24 cellular contexts compared by ENCODE assay signal in the genomic region with DNA sequence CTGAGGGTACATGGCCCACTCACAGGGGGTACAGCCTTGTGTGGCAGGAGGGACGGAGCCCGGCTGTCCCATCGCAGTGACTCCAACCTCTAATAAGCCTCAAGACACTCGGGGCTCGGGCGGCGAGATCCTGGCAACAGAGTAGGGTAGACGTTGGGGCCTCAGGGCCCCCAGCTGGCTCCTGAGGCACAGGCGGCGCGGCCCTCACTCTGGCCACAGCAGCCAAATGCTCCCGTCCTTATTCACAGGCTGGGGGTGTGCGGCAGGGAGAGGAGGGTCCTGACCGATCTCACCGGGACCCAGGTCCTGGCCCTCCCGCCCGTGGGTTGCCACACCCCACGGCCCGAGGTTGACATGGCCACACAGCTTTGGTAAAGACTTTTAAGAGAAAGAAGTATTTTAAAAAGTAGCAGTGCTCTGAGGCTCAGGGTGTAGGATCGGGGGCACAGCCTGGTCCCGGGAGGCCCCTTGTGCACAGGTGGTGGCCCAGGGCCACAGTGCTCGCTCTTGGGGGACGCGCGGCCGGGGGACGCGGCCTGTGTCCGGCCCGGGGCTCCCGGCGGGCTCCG. TPM values are rescaled to one million over a fixed set of nuclear protein-coding genes. Genes with fewer than 3 reads are reported as not detected.
"Had no signal": no experiment of that assay in that cellular context is flagged by ENCODE, and none has a peak within 500 bp of the region (broad histone marks: within the 10 kb centered on the region; RNA-seq: fewer than 3 reads in every experiment).

No MANE protein-coding gene starts in this region.

- ATAC-seq: heart left ventricle; left cardiac atrium; left lobe of liver; left ventricle myocardium superior; mucosa of descending colon; naive thymus-derived CD4-positive, alpha-beta T cell; sciatic nerve had no signal

- DNase-seq: islet precursor cell; left cardiac atrium; mucosa of descending colon; naive thymus-derived CD4-positive, alpha-beta T cell; nephron progenitor cell; occipital lobe; ovary; stimulated activated CD4-positive, alpha-beta T cell treated with anti-CD3 and anti-CD28 coated beads, Interleukin-12 subunit alpha, Interleukin-12 subunit beta, amount 100 ng/mL, for 4 hours; stimulated activated CD4-positive, alpha-beta T cell treated with anti-CD3 and anti-CD28 coated beads, Interleukin-15, amount 100 ng/mL, for 24 hours; stimulated activated CD4-positive, alpha-beta T cell treated with anti-CD3 and anti-CD28 coated beads, Interleukin-2, amount 100 ng/mL, for 24 hours; stimulated activated CD4-positive, alpha-beta T cell treated with anti-CD3 and anti-CD28 coated beads, Interleukin-4, amount 100 ng/mL, for 1 hour; stimulated activated naive CD4-positive, alpha-beta T cell; stomach; testis; thyroid gland; transverse colon had no signal

- H3K27me3 Mint-ChIP-seq: memory B cell had no signal

- H3K27ac Mint-ChIP-seq: memory B cell; naive thymus-derived CD4-positive, alpha-beta T cell; nephron progenitor cell; neural progenitor cell; progenitor cell of endocrine pancreas had no signal

- H3K9me3 Mint-ChIP-seq: memory B cell; naive thymus-derived CD4-positive, alpha-beta T cell; nephron progenitor cell; neural progenitor cell had no signal

- H3K4me3 Mint-ChIP-seq: memory B cell; naive thymus-derived CD4-positive, alpha-beta T cell; nephron progenitor cell; neural progenitor cell had no signal

RNA-seq across cellular contexts. Expression of gene GNG7, which starts 29.7 kb away (rescaled TPM):
- total RNA-seq: myocyte had no signal
